Comparison of ENCODE assay signal across 21 cellular contexts in genomic region chr7:760006-760405, GRCh38.
"Had no signal": no experiment of that assay in that cellular context is flagged by ENCODE, and none has a peak within 500 bp of the region (broad histone marks: within the 10 kb centered on the region; RNA-seq: fewer than 3 reads in every experiment).

No MANE protein-coding gene starts in this region.

- H3K4me3 ChIP-seq: Peyer's patch, SJCRH30 had no signal

- H3K4me3 Mint-ChIP-seq: activated CD8-positive, alpha-beta T cell treated with anti-CD3 and anti-CD28 coated beads for 36 hours; activated naive CD4-positive, alpha-beta T cell treated with anti-CD3 and anti-CD28 coated beads for 36 hours; activated naive CD8-positive, alpha-beta T cell had no signal

- H3K36me3 ChIP-seq: SJCRH30 had no signal

- ATAC-seq: activated CD8-positive, alpha-beta T cell treated with anti-CD3 and anti-CD28 coated beads for 36 hours had no signal

- H3K27ac ChIP-seq: Peyer's patch, RWPE1, SJCRH30, VCaP had no signal

- H3K27me3 ChIP-seq: Peyer's patch, SJCRH30 had no signal

- H3K9me3 ChIP-seq: Peyer's patch, SJCRH30, SK-N-SH had no signal

- H3K27ac Mint-ChIP-seq: activated CD8-positive, alpha-beta T cell treated with anti-CD3 and anti-CD28 coated beads for 36 hours; activated naive CD4-positive, alpha-beta T cell treated with anti-CD3 and anti-CD28 coated beads for 36 hours; activated naive CD8-positive, alpha-beta T cell had no signal

- H3K27me3 Mint-ChIP-seq: activated CD8-positive, alpha-beta T cell treated with anti-CD3 and anti-CD28 coated beads for 36 hours; activated naive CD8-positive, alpha-beta T cell had no signal

- H3K9me3 Mint-ChIP-seq: activated CD8-positive, alpha-beta T cell treated with anti-CD3 and anti-CD28 coated beads for 36 hours; activated naive CD4-positive, alpha-beta T cell treated with anti-CD3 and anti-CD28 coated beads for 36 hours had no signal

- H3K4me1 ChIP-seq: Peyer's patch, SJCRH30 had no signal

- DNase-seq: activated CD4-positive, alpha-beta T cell treated with anti-CD3 and anti-CD28 coated beads, Interleukin-2, amount 50 U/mL, for 1 hour; activated CD4-positive, CD25-positive, alpha-beta regulatory T cell; activated CD8-positive, alpha-beta memory T cell treated with anti-CD3 and anti-CD28 coated beads, Interleukin-2, amount 50 U/mL, for 4 hours; activated CD8-positive, alpha-beta T cell treated with anti-CD3 and anti-CD28 coated beads for 36 hours; activated naive CD4-positive, alpha-beta T cell treated with anti-CD3 and anti-CD28 coated beads for 36 hours; Kasumi-1; KBM-7; NCI-H1105 treated with DMSO at 0.1 percent for 48 hours; NCI-H1436 treated with DMSO at 0.1 percent for 48 hours; NCI-H187; NCI-H2081; NCI-H446; NCI-H524; Peyer's patch; Right ventricle myocardium superior; SJCRH30; SK-N-SH; T-helper 1 cell had no signal
